13 cellular contexts compared by ENCODE assay signal in the genomic region with DNA sequence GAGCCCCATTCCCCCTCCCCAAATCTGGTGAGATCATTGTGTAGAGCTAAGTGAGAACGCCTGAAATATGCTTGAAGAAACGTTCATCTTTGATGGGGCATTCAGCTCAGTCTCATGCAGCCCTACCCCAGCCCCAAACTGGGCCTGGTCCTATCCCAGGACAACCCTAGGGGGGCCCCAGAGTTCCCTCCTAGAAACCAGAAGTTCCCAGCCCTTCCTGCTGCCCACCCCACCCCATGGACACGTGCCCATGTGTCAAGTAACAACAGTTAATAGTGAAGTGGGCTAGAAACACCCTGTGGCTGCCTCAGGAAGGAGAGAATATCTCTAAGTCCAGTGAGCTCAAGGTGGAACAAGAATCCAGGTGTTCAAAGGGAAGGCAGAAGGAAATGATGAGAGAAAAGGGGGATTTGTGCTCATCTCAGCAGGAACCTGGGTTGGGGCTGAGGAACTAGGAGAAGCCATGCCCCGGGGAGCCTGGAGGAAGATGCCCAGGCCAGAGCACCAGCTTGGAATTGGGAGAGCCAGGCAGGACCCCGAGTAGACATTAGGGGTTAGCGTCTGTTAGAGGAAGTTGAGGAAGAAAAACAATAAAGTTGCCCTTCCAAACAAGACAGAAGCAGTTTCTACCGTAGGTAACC. TPM values are rescaled to one million over a fixed set of nuclear protein-coding genes. Genes with fewer than 3 reads are reported as not detected.
DNase-seq lines count a peak whose midpoint lies in the region; ATAC-seq and TF ChIP-seq lines count a peak whose summit lies in the region.
"Had no signal": no experiment of that assay in that cellular context is flagged by ENCODE, and none has a peak within 500 bp of the region (broad histone marks: within the 10 kb centered on the region; RNA-seq: fewer than 3 reads in every experiment).

No MANE protein-coding gene starts in this region.

- peak overlapping the region; percentile 80; the same call in 1 of the 2 replicates for H3K4me2 ChIP-seq in SK-N-SH

- WGBS in SK-N-SH (ENCODE audit: low lambda C conversion rate), result 78% methylated on average over 7 of the region's 7 CpGs
- WGBS in sigmoid colon, 2 donors, result 75 to 80% methylated on average over 7 of the region's 7 CpGs

- H3K27me3 ChIP-seq in SK-N-SH (ENCODE audit: insufficient read depth), result no peaks in the 10 kb centered on the region
- peaks cover 0 to 9% (median 0%) of the 10 kb centered on the region in 3 donors for H3K27me3 ChIP-seq in sigmoid colon

- DNase-seq in SK-N-SH, result no peak
- DNase-seq in T-cell, result no peak
- no peak for DNase-seq in epithelial cell of prostate (ENCODE audit: low read depth, low spot score)
- DNase-seq in sigmoid colon, result peak; percentile 46
- DNase-seq in middle frontal gyrus (ENCODE audit: extremely low spot score, low spot score), result no peak
- DNase-seq: activated B cell treated with CpG ODN at 0.5 μM for 24 hours, NCI-H2081 treated with DMSO at 0.1 percent for 48 hours had no signal

- TF ChIP-seq EP300 in SK-N-SH (IDR thresholded peaks at IDR 0.05; ENCODE audit: borderline replicate concordance in 1 of 2, low read depth in 1 of 2, low read length in 1 of 2) (no peak), sigmoid colon (IDR thresholded peaks at IDR 0.05) (no peak)

- H3K4me3 Mint-ChIP-seq in T-cell, result no peak overlapping the region
- H3K4me3 Mint-ChIP-seq: activated B cell treated with CpG ODN at 0.5 μM for 24 hours had no signal

- H3K4me1 Mint-ChIP-seq in T-cell, result peaks cover 52 to 67% (median 57%) of the 10 kb centered on the region in 3 donors

- POLR2A ChIA-PET in SK-N-SH (lab: Yijun Ruan, JAX), result interaction anchor here (0.9 to 1.5 kb wide), 3 partner anchors 20 to 102 kb away, joined by 3 to 8 read pairs (median 3); a partner anchor contains a TSS
- POLR2A ChIA-PET in T-cell (lab: Charles Lee), result interaction anchor here in 1 of 2 donors (0.7 kb wide), 1 partner anchor 19 kb away, joined by 3 read pairs; no protein-coding TSS in a partner anchor

- peak overlapping the region; percentile 66; the same call in 1 of the 2 replicates for H2AFZ ChIP-seq in SK-N-SH (ENCODE audit: low read depth)

- peaks cover 16 to 41% of the 10 kb centered on the region in 2 experiments; a peak in 3 of 4 replicates for H3K4me1 ChIP-seq in SK-N-SH (ENCODE audit: control insufficient read depth in 1 of 2, insufficient read depth in 2 of 2, low read depth in 1 of 2, low read length in 1 of 2)
- H3K4me1 ChIP-seq in sigmoid colon, result peaks cover 0 to 8% (median 7%) of the 10 kb centered on the region in 4 donors

- H3K36me3 ChIP-seq in SK-N-SH (replicated peaks in 1 of 2; ENCODE audit: control insufficient read depth in 1 of 2, insufficient read depth in 2 of 2, low read length in 1 of 2) (no peaks in the 10 kb centered on the region), sigmoid colon (no peaks in the 10 kb centered on the region)

- no peak for TF ChIP-seq POLR2A in sigmoid colon (IDR thresholded peaks at IDR 0.05)

- H3K27ac ChIP-seq in SK-N-SH (ENCODE audit: low read depth in 2 of 2, low read length in 1 of 2) (peak overlapping the region in 1 of 2 experiments; percentile 94; a peak in 2 of 4 replicates), epithelial cell of prostate (peak overlapping the region; percentile 99), sigmoid colon (peak overlapping the region in 1 of 4 donors; percentile 74)
- H3K27ac ChIP-seq: 22Rv1, SK-N-MC had no signal

- H3K4me3 ChIP-seq in SK-N-SH (ENCODE audit: low read depth in 2 of 2, low read length in 1 of 2) (no peak overlapping the region), sigmoid colon (no peak overlapping the region)
- H3K4me3 ChIP-seq: SK-N-MC, skin epidermis had no signal

- no peaks in the 10 kb centered on the region for H3K9me3 ChIP-seq in SK-N-SH
- no peaks in the 10 kb centered on the region for H3K9me3 ChIP-seq in sigmoid colon

- ATAC-seq in SK-N-SH treated with all-trans-retinoic acid at 6 μM for 48 hours (no peak), T-cell (replicated peaks in 1 of 4) (no peak), HG02588 (IDR thresholded peaks at IDR 0.05; ENCODE audit: unreplicated experiment) (no peak), HG02571 (IDR thresholded peaks at IDR 0.05; ENCODE audit: unreplicated experiment) (no peak)

- H3K27me3 Mint-ChIP-seq in T-cell, result no peaks in the 10 kb centered on the region
- H3K27me3 Mint-ChIP-seq: activated B cell treated with CpG ODN at 0.5 μM for 24 hours had no signal

- peak overlapping the region; percentile 87 to 96 for H3K27ac Mint-ChIP-seq in T-cell
- H3K27ac Mint-ChIP-seq: activated B cell treated with CpG ODN at 0.5 μM for 24 hours had no signal

- no peaks in the 10 kb centered on the region for H4K20me1 ChIP-seq in SK-N-SH (ENCODE audit: insufficient read depth)

- no peaks in the 10 kb centered on the region for H3K9me3 Mint-ChIP-seq in T-cell
- H3K9me3 Mint-ChIP-seq: activated B cell treated with CpG ODN at 0.5 μM for 24 hours had no signal

- CTCF ChIA-PET in SK-N-SH (lab: Yijun Ruan, JAX) (interaction anchor here (0.7 to 15.2 kb wide), 15 partner anchors 10 to 124 kb away, joined by 3 to 179 read pairs (median 5); a partner anchor contains a TSS), T-cell (lab: Charles Lee) (interaction anchor here (0.6 to 5.2 kb wide), 16 partner anchors 9 to 103 kb away, joined by 3 to 40 read pairs (median 4); a partner anchor contains a TSS)

- TF ChIP-seq CTCF in SK-N-SH (IDR thresholded peaks at IDR 0.05) (no peak), sigmoid colon (IDR thresholded peaks at IDR 0.05) (no peak)

- H3K9me2 ChIP-seq in SK-N-SH, result no peaks in the 10 kb centered on the region

- peaks cover 40% of the 10 kb centered on the region for H3F3A ChIP-seq in SK-N-SH (replicated peaks; ENCODE audit: insufficient read depth)

- no peaks in the 10 kb centered on the region for H3K36me3 Mint-ChIP-seq in T-cell

- intact Hi-C loops in sigmoid colon (cut with DNase I), result loop anchor here (1.0 to 10.0 kb wide), 3 partner anchors 67 to 319 kb away; no protein-coding TSS in a partner anchor

- no peaks in the 10 kb centered on the region for H3K79me2 ChIP-seq in SK-N-SH (ENCODE audit: insufficient read depth)

- peak overlapping the region; percentile 66; the same call in 1 of the 2 replicates for H3K9ac ChIP-seq in SK-N-SH

- no peak for TF ChIP-seq RAD21 in SK-N-SH (IDR thresholded peaks at IDR 0.05; ENCODE audit: low read length)

TF ChIP-seq in SK-N-SH, 30 proteins besides CTCF, POLR2A, EP300 and RAD21:
- TF ChIP-seq, protein P1, sequence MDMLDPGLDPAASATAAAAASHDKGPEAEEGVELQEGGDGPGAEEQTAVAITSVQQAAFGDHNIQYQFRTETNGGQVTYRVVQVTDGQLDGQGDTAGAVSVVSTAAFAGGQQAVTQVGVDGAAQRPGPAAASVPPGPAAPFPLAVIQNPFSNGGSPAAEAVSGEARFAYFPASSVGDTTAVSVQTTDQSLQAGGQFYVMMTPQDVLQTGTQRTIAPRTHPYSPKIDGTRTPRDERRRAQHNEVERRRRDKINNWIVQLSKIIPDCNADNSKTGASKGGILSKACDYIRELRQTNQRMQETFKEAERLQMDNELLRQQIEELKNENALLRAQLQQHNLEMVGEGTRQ (IDR thresholded peaks at IDR 0.05; ENCODE audit: borderline replicate concordance, low read depth, low read length), result no peak
- TF ChIP-seq RCOR1 (IDR thresholded peaks at IDR 0.05; ENCODE audit: low read length) (no peak), EZH2phosphoT487 (IDR thresholded peaks at IDR 0.05; ENCODE audit: borderline replicate concordance, low read depth) (no peak), ELF1 (IDR thresholded peaks at IDR 0.05) (no peak), CHD2 (IDR thresholded peaks at IDR 0.05; ENCODE audit: low read length, partially characterized antibody) (no peak)

TF ChIP-seq in SK-N-SH treated with all-trans-retinoic acid at 6 μM for 48 hours, 23 proteins besides CTCF, POLR2A, EP300 and RAD21:
- TF ChIP-seq PPARA (CRISPR knock-in tag; IDR thresholded peaks at IDR 0.05; ENCODE audit: borderline replicate concordance) (no peak), ZNF70 (CRISPR knock-in tag; IDR thresholded peaks at IDR 0.05) (no peak), BACH2 (CRISPR knock-in tag; IDR thresholded peaks at IDR 0.05; ENCODE audit: borderline replicate concordance) (no peak), OSR1 (CRISPR knock-in tag; IDR thresholded peaks at IDR 0.05) (no peak), ZNF8 (CRISPR knock-in tag; IDR thresholded peaks at IDR 0.05) (no peak), CSDC2 (CRISPR knock-in tag; IDR thresholded peaks at IDR 0.05) (no peak)

RNA-seq across cellular contexts. Expression of a gene that starts 20.1 kb away (rescaled TPM):
- 56.3 and 62.0 TPM in 2 replicates for polyA plus RNA-seq in SK-N-SH (2012; rRNA removed)
- polyA plus RNA-seq in SK-N-SH (2012; cell fraction: cytosol; rRNA removed), result 52.8 and 58.8 TPM in 2 replicates
- 64.5 and 103 TPM in 2 replicates for polyA plus RNA-seq in SK-N-SH (2012; cell fraction: nucleus; rRNA removed)
- total RNA-seq in T-cell, result 100 to 1,000 TPM in 2 of 5 donors, 10 to 100 TPM in 3; 65.8 to 135 (median 83.0) TPM
- 10 to 100 TPM; 11.4 to 25.1 (median 14.3) TPM for total RNA-seq in sigmoid colon
- 10 to 100 TPM; 18.0 to 34.9 (median 31.0) TPM for polyA plus RNA-seq in sigmoid colon

RNA-seq across cellular contexts. Expression of a gene that starts 41.2 kb away (rescaled TPM):
- polyA plus RNA-seq in SK-N-SH (2012; rRNA removed), result 29.9 and 55.9 TPM in 2 replicates
- polyA plus RNA-seq in SK-N-SH (2012; cell fraction: cytosol; rRNA removed), result 26.1 and 41.4 TPM in 2 replicates
- 29.5 and 43.9 TPM in 2 replicates for polyA plus RNA-seq in SK-N-SH (2012; cell fraction: nucleus; rRNA removed)
- 10 to 100 TPM; 16.4 to 30.1 (median 24.7) TPM for total RNA-seq in T-cell
- total RNA-seq in sigmoid colon, result 10 to 100 TPM; 13.8 to 36.4 (median 25.3) TPM
- 10 to 100 TPM; 41.8 to 62.5 (median 43.0) TPM for polyA plus RNA-seq in sigmoid colon
